ENCODE assay signal across 29 cellular contexts in the genomic region with DNA sequence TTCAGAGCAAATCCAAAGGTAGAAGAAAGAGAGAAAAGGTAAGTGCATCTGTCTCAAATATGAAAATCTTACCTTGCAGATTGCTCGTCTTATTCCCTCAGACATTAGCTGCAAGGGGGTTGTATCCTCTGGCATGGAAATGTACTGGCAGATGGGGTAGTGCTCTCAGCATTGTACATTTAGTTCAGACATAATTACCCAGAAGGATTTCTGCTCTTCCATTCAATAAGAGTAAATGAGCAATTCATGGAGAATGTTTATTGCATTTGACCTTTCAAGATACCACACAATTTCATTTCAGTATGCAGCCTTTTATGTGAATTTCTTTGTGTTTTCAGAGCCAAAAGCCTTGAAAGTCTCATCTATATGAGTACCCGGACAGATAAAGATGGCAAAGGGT.
DNase-seq lines count a peak whose midpoint lies in the region; ATAC-seq and TF ChIP-seq lines count a peak whose summit lies in the region.
"Had no signal": no experiment of that assay in that cellular context is flagged by ENCODE, and none has a peak within 500 bp of the region (broad histone marks: within the 10 kb centered on the region; RNA-seq: fewer than 3 reads in every experiment).

No MANE protein-coding gene starts in this region.

- no peak for ATAC-seq in natural killer cell
- ATAC-seq: activated naive CD4-positive, alpha-beta T cell treated with anti-CD3 and anti-CD28 coated beads, Interleukin-2, amount 50 U/mL, for 72 hours; foreskin keratinocyte; left cardiac atrium; mucosa of descending colon; natural killer cell treated with Interleukin-12 subunit alpha and Interleukin-12 subunit beta and Interleukin-15 and Interleukin-18, amount 100 ng/mL, for 72 hours; psoas muscle; T-cell had no signal

- no peak overlapping the region for H2AFZ ChIP-seq in PC-9
- H2AFZ ChIP-seq: GM23248 had no signal

- no peaks in the 10 kb centered on the region for H3K9me3 ChIP-seq in PC-9 (ENCODE audit: insufficient read depth, low read depth)
- H3K9me3 ChIP-seq: BLaER1 treated with 17β-estradiol and CSF1 and Interleukin-3, amounts not matched to agents 10 nM and 100 nM; esophagus squamous epithelium; mucosa of descending colon; psoas muscle; SJSA1 had no signal

- peaks cover 3% of the 10 kb centered on the region; the same call in 1 of the 2 replicates for H3K36me3 ChIP-seq in PC-9 (ENCODE audit: low read depth)
- H3K36me3 ChIP-seq: BLaER1 treated with 17β-estradiol and CSF1 and Interleukin-3, amounts not matched to agents 10 nM and 100 nM; cardiac muscle cell; SJSA1 had no signal

- H3K4me1 Mint-ChIP-seq in natural killer cell, result no peaks in the 10 kb centered on the region
- H3K4me1 Mint-ChIP-seq: activated CD4-positive, alpha-beta T cell treated with anti-CD3 and anti-CD28 coated beads, Interleukin-2, amount 10 ng/mL, durations not matched to agents 24 days and 14 days; T-cell had no signal

- POLR2A ChIA-PET in PC-9 (lab: Charles Lee; ENCODE audit: unreplicated experiment), result no interaction called here

- no peak overlapping the region for H3K27ac Mint-ChIP-seq in natural killer cell
- H3K27ac Mint-ChIP-seq: activated CD4-positive, alpha-beta T cell treated with anti-CD3 and anti-CD28 coated beads, Interleukin-2, amount 10 ng/mL, durations not matched to agents 24 days and 14 days; activated naive CD4-positive, alpha-beta T cell treated with anti-CD3 and anti-CD28 coated beads, Interleukin-2, amount 50 U/mL, for 72 hours; natural killer cell treated with Interleukin-12 subunit alpha and Interleukin-12 subunit beta and Interleukin-15 and Interleukin-18, amount 100 ng/mL, for 72 hours; T-cell had no signal

- peaks cover 7 to 9% of the 10 kb centered on the region in 2 donors for H3K27me3 Mint-ChIP-seq in natural killer cell (ENCODE audit: low read depth in 2 of 2)

- no peaks in the 10 kb centered on the region for H3F3A ChIP-seq in PC-9 (ENCODE audit: insufficient read depth, low read depth)

- no peaks in the 10 kb centered on the region for H3K36me3 Mint-ChIP-seq in natural killer cell
- H3K36me3 Mint-ChIP-seq: activated naive CD4-positive, alpha-beta T cell treated with anti-CD3 and anti-CD28 coated beads, Interleukin-2, amount 50 U/mL, for 72 hours; natural killer cell treated with Interleukin-12 subunit alpha and Interleukin-12 subunit beta and Interleukin-15 and Interleukin-18, amount 100 ng/mL, for 72 hours; T-cell had no signal

- no peak overlapping the region for H3K4me3 ChIP-seq in PC-9
- H3K4me3 ChIP-seq: BLaER1 treated with 17β-estradiol and CSF1 and Interleukin-3, amounts not matched to agents 10 nM and 100 nM; cardiac muscle cell; esophagus squamous epithelium; GM23248; mucosa of descending colon; psoas muscle; SJSA1 had no signal

- H4K20me1 ChIP-seq in PC-9 (ENCODE audit: insufficient read depth), result peaks cover 9% of the 10 kb centered on the region; the same call in 1 of the 2 replicates
- H4K20me1 ChIP-seq: BLaER1 treated with 17β-estradiol and CSF1 and Interleukin-3, amounts not matched to agents 10 nM and 100 nM had no signal

- H3K4me2 ChIP-seq in PC-9, result no peak overlapping the region
- H3K4me2 ChIP-seq: BLaER1 treated with 17β-estradiol and CSF1 and Interleukin-3, amounts not matched to agents 10 nM and 100 nM; KMS-11 had no signal

- H3K27ac ChIP-seq in substantia nigra (ENCODE audit: low read depth, low read length, poor library complexity, severe bottlenecking) (peak overlapping the region; percentile 32), PC-9 (no peak overlapping the region)
- H3K27ac ChIP-seq: BLaER1 treated with 17β-estradiol and CSF1 and Interleukin-3, amounts not matched to agents 10 nM and 100 nM; cardiac muscle cell; esophagus squamous epithelium; foreskin keratinocyte; GM23248; KMS-11; psoas muscle; SJSA1 had no signal

- H3K4me1 ChIP-seq in PC-9 (replicated peaks; ENCODE audit: insufficient read depth), result no peaks in the 10 kb centered on the region
- H3K4me1 ChIP-seq: BLaER1 treated with 17β-estradiol and CSF1 and Interleukin-3, amounts not matched to agents 10 nM and 100 nM; esophagus squamous epithelium; foreskin keratinocyte; psoas muscle; SJSA1 had no signal

- CTCF ChIA-PET in PC-9 (lab: Charles Lee), result no interaction called here

- 0 out of 2 replicates have a peak, but pooled peaks cover 2% of the 10 kb centered on the region for H3K9me2 ChIP-seq in PC-9 (ENCODE audit: insufficient read depth)

- DNase-seq in NCI-H1092 (lab: John Stamatoyannopoulos, UW) (peak; percentile 7), NCI-H446 treated with DMSO at 0.1 percent for 48 hours (lab: John Stamatoyannopoulos, UW) (peak; percentile 71), cerebellar cortex (ENCODE audit: low spot score) (peak; percentile 96), substantia nigra (lab: John Stamatoyannopoulos, UW) (peak in 2 of 49 donors; percentile 5 to 16), iPS-NIHi7 (ENCODE audit: extremely low spot score) (no peak), natural killer cell (no peak), PC-9 (no peak)
- DNase-seq: activated CD4-positive, alpha-beta T cell treated with anti-CD3 and anti-CD28 coated beads, Interleukin-2, amount 10 ng/mL, durations not matched to agents 24 days and 14 days; DMS79; esophagus squamous epithelium; foreskin keratinocyte; GDM1; GM23248; left cardiac atrium; MM.1S; mucosa of descending colon; NCI-H1417 treated with DMSO at 0.1 percent for 48 hours; occipital lobe; psoas muscle; stimulated activated CD4-positive, alpha-beta T cell treated with anti-CD3 and anti-CD28 coated beads, Interleukin-15, amount 100 ng/mL, for 24 hours; stimulated activated CD4-positive, alpha-beta T cell treated with anti-CD3 and anti-CD28 coated beads, Interleukin-4, amount 100 ng/mL, for 4 hours; T-cell; trophoblast cell had no signal

- no peaks in the 10 kb centered on the region for H3K27me3 ChIP-seq in PC-9 (ENCODE audit: insufficient read depth, low read depth)
- H3K27me3 ChIP-seq: BLaER1 treated with 17β-estradiol and CSF1 and Interleukin-3, amounts not matched to agents 10 nM and 100 nM; cardiac muscle cell; esophagus squamous epithelium; foreskin keratinocyte; SJSA1 had no signal

- H3K4me3 Mint-ChIP-seq in natural killer cell, result no peak overlapping the region
- H3K4me3 Mint-ChIP-seq: activated CD4-positive, alpha-beta T cell treated with anti-CD3 and anti-CD28 coated beads, Interleukin-2, amount 10 ng/mL, durations not matched to agents 24 days and 14 days; natural killer cell treated with Interleukin-12 subunit alpha and Interleukin-12 subunit beta and Interleukin-15 and Interleukin-18, amount 100 ng/mL, for 72 hours; T-cell had no signal

- intact Hi-C loops in natural killer cell (cut with micrococcal nuclease) (no loop called here), PC-9 (cut with micrococcal nuclease; ENCODE audit: unreplicated experiment) (no loop called here)

- no peaks in the 10 kb centered on the region for H3K9me3 Mint-ChIP-seq in natural killer cell
- H3K9me3 Mint-ChIP-seq: activated CD4-positive, alpha-beta T cell treated with anti-CD3 and anti-CD28 coated beads, Interleukin-2, amount 10 ng/mL, durations not matched to agents 24 days and 14 days; activated naive CD4-positive, alpha-beta T cell treated with anti-CD3 and anti-CD28 coated beads, Interleukin-2, amount 50 U/mL, for 72 hours; natural killer cell treated with Interleukin-12 subunit alpha and Interleukin-12 subunit beta and Interleukin-15 and Interleukin-18, amount 100 ng/mL, for 72 hours; T-cell had no signal

- H3K79me2 ChIP-seq in PC-9 (ENCODE audit: low read depth), result no peaks in the 10 kb centered on the region

- no TSS peak for BruUV-seq in PC-9 (replicated peaks; lab: Mats Ljungman, UMichigan)

- TF ChIP-seq CTCF in natural killer cell (IDR thresholded peaks at IDR 0.05) (no peak), PC-9 (conservative IDR thresholded peaks at IDR 0.05) (no peak)

Comparison
In these comparisons a context has a peak if more than half of its experiments do, and no peak if none do; other contexts are left out.
1. DNase-seq: peak in NCI-H1092 (single experiment), NCI-H446 treated with DMSO at 0.1 percent for 48 hours (single experiment) and cerebellar cortex (single experiment); none in iPS-NIHi7 (single experiment), natural killer cell (single experiment) and PC-9 (0 of 2).